ENCODE assay signal across 19 cellular contexts in the genomic region with DNA sequence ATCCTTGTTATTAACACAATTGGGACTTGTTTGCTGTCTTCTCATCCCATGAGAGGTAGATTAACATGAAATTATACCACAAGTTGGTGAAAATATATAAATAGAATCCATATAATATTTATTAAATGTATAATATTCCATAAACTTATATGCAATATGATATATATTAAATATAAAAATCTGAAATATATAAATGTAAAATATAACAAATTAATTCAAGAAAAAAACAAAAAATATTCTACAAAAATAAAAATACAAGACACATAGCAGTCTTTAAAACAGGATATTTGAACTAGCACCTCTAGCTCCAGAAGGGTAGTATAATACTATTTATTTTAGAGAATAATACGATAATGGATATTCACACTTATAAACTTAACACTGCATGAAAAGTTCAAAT.
DNase-seq lines count a peak whose midpoint lies in the region; ATAC-seq, FAIRE-seq and TF ChIP-seq lines count a peak whose summit lies in the region.
"Had no signal": no experiment of that assay in that cellular context is flagged by ENCODE, and none has a peak within 500 bp of the region (broad histone marks: within the 10 kb centered on the region; RNA-seq: fewer than 3 reads in every experiment).

No MANE protein-coding gene starts in this region.

- intact Hi-C loops in pancreas (cut with DNase I): no loop called here

- H3K27ac ChIP-seq in pancreas: no peak overlapping the region
- H3K27ac ChIP-seq: BLaER1, C4-2B had no signal

- no peaks in the 10 kb centered on the region for H3K27me3 ChIP-seq in pancreas
- H3K27me3 ChIP-seq: BLaER1 had no signal

- H3K4me3 ChIP-seq in pancreas: no peak overlapping the region
- H3K4me3 ChIP-seq: BLaER1, HAP-1 had no signal

- H3K9me3 ChIP-seq in pancreas: no peaks in the 10 kb centered on the region
- H3K9me3 ChIP-seq: BLaER1, Caco-2, HAP-1 had no signal

- no peak for TF ChIP-seq CTCF in pancreas (IDR thresholded peaks at IDR 0.05)

- H3K4me1 ChIP-seq in pancreas: peaks cover 0 to 7% (median 0%) of the 10 kb centered on the region in 3 donors
- H3K4me1 ChIP-seq: BLaER1, Caco-2 had no signal

- DNase-seq in pancreas (no peak), GM19240 (ENCODE audit: insufficient read length, low spot score) (no peak)
- no peak for DNase-seq in activated CD4-positive, alpha-beta T cell treated with anti-CD3 and anti-CD28 coated beads, Interleukin-2, amount 50 U/mL, for 1 hour
- DNase-seq: Caco-2; CD4-positive, CD25-positive, alpha-beta regulatory T cell; CD8-positive, alpha-beta T cell; DND-41; GF-D8; GOT3; HFFc6 had no signal

- WGBS in pancreas, 2 donors: 39 to 49% methylated on average over 1 of the region's 1 CpG

- FAIRE-seq in TTC549 (lab: Jason Lieb, UNC): peak; percentile 53
- FAIRE-seq in endometrium (lab: Jason Lieb, UNC): peak; percentile 74
- peak; percentile 86 for FAIRE-seq in pancreas (lab: Jason Lieb, UNC)
- FAIRE-seq: GM12891, GM18507, H54 had no signal

- ATAC-seq in pancreas: peak in 1 of 4 donors; percentile 20
- ATAC-seq in HG03175 (IDR thresholded peaks at IDR 0.05; ENCODE audit: unreplicated experiment): no peak
- ATAC-seq: CD8-positive, alpha-beta T cell had no signal

- no peaks in the 10 kb centered on the region for H3K36me3 ChIP-seq in pancreas
- H3K36me3 ChIP-seq: BLaER1, HAP-1 had no signal
